ENCODE assay signal across 24 cellular contexts in the genomic region with DNA sequence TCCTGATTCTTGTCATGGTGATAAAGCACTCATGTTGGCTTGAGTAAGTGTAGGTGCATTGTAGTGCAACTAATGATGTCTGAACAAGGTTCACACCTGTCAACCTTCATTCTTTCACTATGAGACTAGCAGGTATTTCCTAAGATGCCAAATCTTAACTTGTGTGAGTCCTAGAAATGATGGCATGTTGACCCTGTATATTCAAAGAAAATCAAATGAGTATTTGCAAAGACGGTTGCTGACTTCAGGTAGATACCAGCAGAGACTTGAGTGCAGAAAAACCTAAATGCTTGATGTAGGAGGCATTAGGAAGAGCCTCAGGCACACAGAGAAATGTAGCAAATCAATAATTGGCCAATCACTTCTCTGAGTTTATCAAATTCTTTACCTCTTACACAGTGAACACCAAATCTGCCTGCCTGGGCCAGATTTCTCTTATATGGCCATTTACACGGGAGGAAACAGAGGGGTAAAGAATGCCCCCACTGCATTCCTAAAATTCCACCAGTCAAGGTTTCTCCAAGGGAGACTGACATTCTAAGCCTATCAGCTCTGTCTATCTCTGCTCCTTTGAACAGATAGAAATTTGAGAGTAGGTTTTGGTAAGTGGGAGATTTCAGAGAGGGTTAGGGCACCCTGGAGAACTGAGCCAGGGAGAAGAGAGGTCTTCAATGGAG.
DNase-seq lines count a peak whose midpoint lies in the region; ATAC-seq, FAIRE-seq and TF ChIP-seq lines count a peak whose summit lies in the region.
"Had no signal": no experiment of that assay in that cellular context is flagged by ENCODE, and none has a peak within 500 bp of the region (broad histone marks: within the 10 kb centered on the region; RNA-seq: fewer than 3 reads in every experiment).

No MANE protein-coding gene starts in this region.

- no peaks in the 10 kb centered on the region for H3K4me1 ChIP-seq in A549
- H3K4me1 ChIP-seq in HUES6 (ENCODE audit: control insufficient read depth, insufficient read depth, low read length), result peaks cover 18% of the 10 kb centered on the region
- peaks cover 0 to 3% (median 1%) of the 10 kb centered on the region in 4 experiments; a peak in 3 of 7 replicates for H3K4me1 ChIP-seq in H1 (replicated peaks in 1 of 4; ENCODE audit: control insufficient read depth in 3 of 4, insufficient read depth in 4 of 4, low read length in 3 of 4)
- H3K4me1 ChIP-seq: colonic mucosa, gastrocnemius medialis had no signal

- TF ChIP-seq RAD21 in A549 (conservative IDR thresholded peaks at IDR 0.05 in 1 of 2, IDR thresholded peaks at IDR 0.05 in 1 of 2) (no peak), H1 (IDR thresholded peaks at IDR 0.05 in 1 of 2, conservative IDR thresholded peaks at IDR 0.05 in 1 of 2; ENCODE audit: low read depth in 2 of 2, low read length in 2 of 2) (no peak)

- no peak overlapping the region for H4K5ac ChIP-seq in H1 (ENCODE audit: insufficient read length, low read depth, low read length)

- no peaks in the 10 kb centered on the region for H3K9me3 Mint-ChIP-seq in activated CD8-positive, alpha-beta T cell treated with anti-CD3 and anti-CD28 coated beads, Interleukin-2, amount 10 ng/mL, durations not matched to agents 7 days and 5 days (ENCODE audit: insufficient read depth)
- H3K9me3 Mint-ChIP-seq: nephron progenitor cell had no signal

- H3K36me3 ChIP-seq in HUES6 (ENCODE audit: control insufficient read depth, insufficient read depth, low read length) (no peaks in the 10 kb centered on the region), H1 (ENCODE audit: control insufficient read depth in 2 of 4, insufficient read depth in 4 of 4, low read length in 3 of 4) (no peaks in the 10 kb centered on the region)
- H3K36me3 ChIP-seq: colonic mucosa, gastrocnemius medialis, tibial nerve had no signal

- TF ChIP-seq CTCF in A549 (IDR thresholded peaks at IDR 0.05), result no peak
- TF ChIP-seq CTCF in H1 (IDR thresholded peaks at IDR 0.05; ENCODE audit: control extremely low read depth in 1 of 3, insufficient read depth in 1 of 3, low read depth in 1 of 3, low read length in 3 of 3), result no peak

- H3K4me2 ChIP-seq in A549 (no peak overlapping the region), H1 (ENCODE audit: insufficient read depth in 1 of 2, low read depth in 2 of 2, low read length in 2 of 2) (peak overlapping the region; percentile 26 to 45; a peak in 1 of 4 replicates)

- no peak overlapping the region for H3K4ac ChIP-seq in H1 (replicated peaks; ENCODE audit: insufficient read length, low read depth, low read length)

- TF ChIP-seq EP300 in A549 (IDR thresholded peaks at IDR 0.05) (no peak), H1 (IDR thresholded peaks at IDR 0.05; ENCODE audit: borderline replicate concordance in 1 of 2, low read depth in 2 of 2, low read length in 2 of 2) (no peak)

- no peak overlapping the region for H2BK120ac ChIP-seq in H1 (replicated peaks; ENCODE audit: low read depth, low read length)

- POLR2A ChIA-PET in A549 (lab: Yijun Ruan, JAX) (no interaction called here), H1 (lab: Charles Lee; ENCODE audit: partially characterized antibody) (no interaction called here)
- POLR2A ChIA-PET in activated CD8-positive, alpha-beta T cell treated with anti-CD3 and anti-CD28 coated beads, Interleukin-2, amount 10 ng/mL, durations not matched to agents 7 days and 5 days (lab: Charles Lee), result no interaction called here

- no peaks in the 10 kb centered on the region for H4K20me1 ChIP-seq in H1 (replicated peaks in 1 of 2; ENCODE audit: control insufficient read depth in 1 of 2, insufficient read depth in 2 of 2, low read length in 2 of 2)

- no peaks in the 10 kb centered on the region for H3K79me1 ChIP-seq in H1 (ENCODE audit: low read depth, low read length)

- peak overlapping the region; percentile 56 for H2AK5ac ChIP-seq in H1 (ENCODE audit: low read depth, low read length)

- ATAC-seq in A549 (no peak), GM21423 (IDR thresholded peaks at IDR 0.05; ENCODE audit: unreplicated experiment) (no peak), GM19351 (IDR thresholded peaks at IDR 0.05; ENCODE audit: unreplicated experiment) (no peak)
- ATAC-seq in activated CD8-positive, alpha-beta T cell treated with anti-CD3 and anti-CD28 coated beads, Interleukin-2, amount 10 ng/mL, durations not matched to agents 7 days and 5 days, result no peak
- ATAC-seq: gastrocnemius medialis; stimulated activated memory B cell treated with anti-CD40 and anti-IgM and Interleukin-4, amounts not matched to agents 10 μg/mL and 1 μg/mL and 100 μg/mL, for 72 hours had no signal

- H4K8ac ChIP-seq in H1 (ENCODE audit: extremely low read depth, insufficient read depth, low read length), result no peak overlapping the region

- no peak overlapping the region for H2BK15ac ChIP-seq in H1 (ENCODE audit: low read length)

- H2AFZ ChIP-seq in H1 (ENCODE audit: low read length), result no peak overlapping the region

- H2BK12ac ChIP-seq in H1 (ENCODE audit: low read depth, low read length), result peak overlapping the region; percentile 75; the same call in 1 of the 2 replicates

- H2BK20ac ChIP-seq in H1 (ENCODE audit: low read length), result no peak overlapping the region

- no peaks in the 10 kb centered on the region for H3K27me3 Mint-ChIP-seq in activated CD8-positive, alpha-beta T cell treated with anti-CD3 and anti-CD28 coated beads, Interleukin-2, amount 10 ng/mL, durations not matched to agents 7 days and 5 days (ENCODE audit: low read depth)
- H3K27me3 Mint-ChIP-seq: CD4-positive, CD25-positive, alpha-beta regulatory T cell; IgD-negative memory B cell; memory B cell; stimulated activated memory B cell treated with anti-CD40 and anti-IgM and Interleukin-4, amounts not matched to agents 10 μg/mL and 1 μg/mL and 100 μg/mL, for 72 hours had no signal

- no peak overlapping the region for H3K18ac ChIP-seq in H1 (ENCODE audit: extremely low read depth, low read length)

- H3K27me3 ChIP-seq in HUES6 (ENCODE audit: control insufficient read depth, insufficient read depth, low read length) (no peaks in the 10 kb centered on the region), H1 (replicated peaks in 1 of 4; ENCODE audit: control insufficient read depth in 3 of 4, extremely low read depth in 1 of 4, insufficient read depth in 3 of 4, low read length in 3 of 4) (no peaks in the 10 kb centered on the region)
- H3K27me3 ChIP-seq: colonic mucosa, gastrocnemius medialis, tibial nerve had no signal

- H3K36me3 Mint-ChIP-seq in activated CD8-positive, alpha-beta T cell treated with anti-CD3 and anti-CD28 coated beads, Interleukin-2, amount 10 ng/mL, durations not matched to agents 7 days and 5 days (ENCODE audit: low read depth), result no peaks in the 10 kb centered on the region
- H3K36me3 Mint-ChIP-seq: CD4-positive, CD25-positive, alpha-beta regulatory T cell; IgD-negative memory B cell; memory B cell; stimulated activated memory B cell treated with anti-CD40 and anti-IgM and Interleukin-4, amounts not matched to agents 10 μg/mL and 1 μg/mL and 100 μg/mL, for 72 hours had no signal

- CTCF ChIA-PET in A549 (lab: Yijun Ruan, JAX), result interaction anchor here (0.6 kb wide), 1 partner anchor 129 kb away, joined by 3 read pairs; no protein-coding TSS in a partner anchor
- CTCF ChIA-PET in H1 (lab: Charles Lee; ENCODE audit: partially characterized antibody), result interaction anchor here (0.6 to 1.5 kb wide), 4 partner anchors 10 to 213 kb away, joined by 3 read pairs; no protein-coding TSS in a partner anchor
- CTCF ChIA-PET in activated CD8-positive, alpha-beta T cell treated with anti-CD3 and anti-CD28 coated beads, Interleukin-2, amount 10 ng/mL, durations not matched to agents 7 days and 5 days (lab: Charles Lee), result no interaction called here

- no peak for DNase-seq in A549 (ENCODE audit: low read depth in 1 of 2, low spot score in 1 of 2)
- peak in 1 of 2 experiments; percentile 27 for DNase-seq in H1 (ENCODE audit: low read depth in 1 of 2, low spot score in 2 of 2)
- DNase-seq in kidney tubule cell (ENCODE audit: low spot score), result peak; percentile 65
- no peak for DNase-seq in activated CD8-positive, alpha-beta T cell treated with anti-CD3 and anti-CD28 coated beads, Interleukin-2, amount 10 ng/mL, durations not matched to agents 7 days and 5 days
- no peak for DNase-seq in pons (ENCODE audit: low spot score)
- DNase-seq: ACHN; activated CD4-positive, alpha-beta T cell treated with anti-CD3 and anti-CD28 coated beads for 1 hour; activated naive CD4-positive, alpha-beta T cell treated with Interleukin-2 at 50 U/mL for 16 hours; aorta; CD4-positive, CD25-positive, alpha-beta regulatory T cell; colonic mucosa; DMS79; gastrocnemius medialis; NCI-H2081; NCI-H510A treated with DMSO at 0.1 percent for 48 hours; nephron progenitor cell had no signal

- H3K23me2 ChIP-seq in H1 (ENCODE audit: low read depth, low read length), result no peaks in the 10 kb centered on the region

- no peak for TF ChIP-seq POLR2A in A549 (IDR thresholded peaks at IDR 0.05; ENCODE audit: low read length)
- TF ChIP-seq POLR2A in H1 (IDR thresholded peaks at IDR 0.05; ENCODE audit: control extremely low read depth in 1 of 2, low read depth in 2 of 2, low read length in 2 of 2), result no peak

- 19% methylated on average over 2 of the region's 2 CpGs for whole genome bisulfite sequencing in A549 (ENCODE audit: missing lambda C conversion rate)
- WGBS in H1 (ENCODE audit: extremely low coverage in 1 of 2, insufficient coverage in 1 of 2, insufficient read length in 1 of 2, insufficient replicate concordance in 2 of 2, low coverage in 1 of 2, low lambda C conversion rate in 2 of 2, missing lambda C conversion rate in 1 of 2), 2 experiments, result 48% methylated on average over 2 of the region's 2 CpGs; no CpG with 5 or more reads in 1 of the 2 experiments

- no peak overlapping the region for H2BK5ac ChIP-seq in H1 (ENCODE audit: low read depth, low read length)

- no peaks in the 10 kb centered on the region for H3K9me3 ChIP-seq in A549
- no peaks in the 10 kb centered on the region for H3K9me3 ChIP-seq in HUES6 (ENCODE audit: control insufficient read depth, insufficient read depth, low read depth, low read length)
- no peaks in the 10 kb centered on the region for H3K9me3 ChIP-seq in H1 (ENCODE audit: insufficient read depth in 2 of 2, low read depth in 1 of 2, low read length in 1 of 2)
- H3K9me3 ChIP-seq: colonic mucosa, gastrocnemius medialis, tibial nerve had no signal

- no peak overlapping the region for H3K14ac ChIP-seq in H1 (ENCODE audit: insufficient read length)

- H3K27ac Mint-ChIP-seq in activated CD8-positive, alpha-beta T cell treated with anti-CD3 and anti-CD28 coated beads, Interleukin-2, amount 10 ng/mL, durations not matched to agents 7 days and 5 days, result no peak overlapping the region
- H3K27ac Mint-ChIP-seq: CD4-positive, CD25-positive, alpha-beta regulatory T cell; IgD-negative memory B cell; memory B cell; nephron progenitor cell; stimulated activated memory B cell treated with anti-CD40 and anti-IgM and Interleukin-4, amounts not matched to agents 10 μg/mL and 1 μg/mL and 100 μg/mL, for 72 hours had no signal

- H3K27ac ChIP-seq in A549 (no peak overlapping the region), HUES6 (ENCODE audit: low read depth, low read length) (peak overlapping the region; percentile 15; the same call in 1 of the 2 replicates), H1 (ENCODE audit: low read depth, low read length) (no peak overlapping the region)
- H3K27ac ChIP-seq: colonic mucosa, gastrocnemius medialis, tibial nerve had no signal

- no peak overlapping the region for H3K4me3 Mint-ChIP-seq in activated CD8-positive, alpha-beta T cell treated with anti-CD3 and anti-CD28 coated beads, Interleukin-2, amount 10 ng/mL, durations not matched to agents 7 days and 5 days
- H3K4me3 Mint-ChIP-seq: CD4-positive, CD25-positive, alpha-beta regulatory T cell; IgD-negative memory B cell; memory B cell; nephron progenitor cell; stimulated activated memory B cell treated with anti-CD40 and anti-IgM and Interleukin-4, amounts not matched to agents 10 μg/mL and 1 μg/mL and 100 μg/mL, for 72 hours had no signal

- H3K9ac ChIP-seq in HUES6 (ENCODE audit: low read length) (peak overlapping the region; percentile 10), H1 (replicated peaks in 1 of 4; ENCODE audit: extremely low read depth in 1 of 4, low read depth in 3 of 4, low read length in 3 of 4) (no peak overlapping the region)

- no peak overlapping the region for H3K4me3 ChIP-seq in A549
- H3K4me3 ChIP-seq in HUES6 (ENCODE audit: low read depth, low read length), result no peak overlapping the region
- no peak overlapping the region for H3K4me3 ChIP-seq in H1 (ENCODE audit: extremely low read depth in 1 of 4, insufficient read depth in 2 of 4, low read depth in 3 of 4, low read length in 4 of 4)
- H3K4me3 ChIP-seq: colonic mucosa, gastrocnemius medialis, tibial nerve had no signal

- H3K56ac ChIP-seq in H1 (replicated peaks; ENCODE audit: insufficient read length, low read depth, low read length), result no peak overlapping the region

- FAIRE-seq in A549 (lab: Jason Lieb, UNC) (peak; percentile 61), H1 (lab: Jason Lieb, UNC) (peak; percentile 62)
- FAIRE-seq: endothelial cell of umbilical vein had no signal

- H4K91ac ChIP-seq in H1 (replicated peaks; ENCODE audit: insufficient read length, low read length), result no peak overlapping the region

- H3K79me2 ChIP-seq in H1 (ENCODE audit: control insufficient read depth in 1 of 2, insufficient read depth in 2 of 2, low read length in 2 of 2), result no peaks in the 10 kb centered on the region

- no peaks in the 10 kb centered on the region for H3K4me1 Mint-ChIP-seq in activated CD8-positive, alpha-beta T cell treated with anti-CD3 and anti-CD28 coated beads, Interleukin-2, amount 10 ng/mL, durations not matched to agents 7 days and 5 days (ENCODE audit: low read depth)
- H3K4me1 Mint-ChIP-seq: CD4-positive, CD25-positive, alpha-beta regulatory T cell; IgD-negative memory B cell; memory B cell; stimulated activated memory B cell treated with anti-CD40 and anti-IgM and Interleukin-4, amounts not matched to agents 10 μg/mL and 1 μg/mL and 100 μg/mL, for 72 hours had no signal

- no peak overlapping the region for H3K23ac ChIP-seq in H1 (ENCODE audit: insufficient read length)
